Comparison of ENCODE assay signal across 8 cellular contexts in genomic region chr19:45972081-45972943, GRCh38. TPM values are rescaled to one million over a fixed set of nuclear protein-coding genes. Genes with fewer than 3 reads are reported as not detected.
DNase-seq lines count a peak whose midpoint lies in the region; ATAC-seq lines count a peak whose summit lies in the region.

No MANE protein-coding gene starts in this region.

- ATAC-seq in stimulated activated naive B cell treated with anti-CD40 and anti-IgM and Interleukin-4, amounts not matched to agents 10 μg/mL and 1 μg/mL and 100 μg/mL, for 72 hours (replicated peaks): peak; percentile 79 to 81
- ATAC-seq in GM19463 (IDR thresholded peaks at IDR 0.05; ENCODE audit: unreplicated experiment) (no peak), HG03457 (IDR thresholded peaks at IDR 0.05; ENCODE audit: unreplicated experiment) (no peak), HG03097 (IDR thresholded peaks at IDR 0.05; ENCODE audit: low FRiP score, unreplicated experiment) (no peak)

- no peak overlapping the region for H3K4me3 Mint-ChIP-seq in activated T-helper 1 cell treated with anti-CD3 and anti-CD28 coated beads, Interleukin-12 subunit alpha, Interleukin-12 subunit beta, Interleukin-2, Interleukin-4 antibody, amounts not matched to agents 30 ng/mL and 10 ng/mL and 1 ng/mL, durations not matched to agents 14 hours and 24 hours and 36 hours
- H3K4me3 Mint-ChIP-seq in stimulated activated naive B cell treated with anti-CD40 and anti-IgM and Interleukin-4, amounts not matched to agents 10 μg/mL and 1 μg/mL and 100 μg/mL, for 72 hours: peak overlapping the region in 1 of 2 donors; percentile 21

- no peaks in the 10 kb centered on the region for H3K36me3 Mint-ChIP-seq in activated T-helper 1 cell treated with anti-CD3 and anti-CD28 coated beads, Interleukin-12 subunit alpha, Interleukin-12 subunit beta, Interleukin-2, Interleukin-4 antibody, amounts not matched to agents 30 ng/mL and 10 ng/mL and 1 ng/mL, durations not matched to agents 14 hours and 24 hours and 36 hours (ENCODE audit: low read depth)
- H3K36me3 Mint-ChIP-seq in stimulated activated naive B cell treated with anti-CD40 and anti-IgM and Interleukin-4, amounts not matched to agents 10 μg/mL and 1 μg/mL and 100 μg/mL, for 72 hours: no peaks in the 10 kb centered on the region

- H3K4me1 Mint-ChIP-seq in activated T-helper 1 cell treated with anti-CD3 and anti-CD28 coated beads, Interleukin-12 subunit alpha, Interleukin-12 subunit beta, Interleukin-2, Interleukin-4 antibody, amounts not matched to agents 30 ng/mL and 10 ng/mL and 1 ng/mL, durations not matched to agents 14 hours and 24 hours and 36 hours (ENCODE audit: low read depth): peaks cover 16% of the 10 kb centered on the region
- H3K4me1 Mint-ChIP-seq in stimulated activated naive B cell treated with anti-CD40 and anti-IgM and Interleukin-4, amounts not matched to agents 10 μg/mL and 1 μg/mL and 100 μg/mL, for 72 hours: peaks cover 16 to 20% of the 10 kb centered on the region in 2 donors

- no peak overlapping the region for H3K27ac Mint-ChIP-seq in activated T-helper 1 cell treated with anti-CD3 and anti-CD28 coated beads, Interleukin-12 subunit alpha, Interleukin-12 subunit beta, Interleukin-2, Interleukin-4 antibody, amounts not matched to agents 30 ng/mL and 10 ng/mL and 1 ng/mL, durations not matched to agents 14 hours and 24 hours and 36 hours
- no peak overlapping the region for H3K27ac Mint-ChIP-seq in stimulated activated naive B cell treated with anti-CD40 and anti-IgM and Interleukin-4, amounts not matched to agents 10 μg/mL and 1 μg/mL and 100 μg/mL, for 72 hours

- H3K9me3 Mint-ChIP-seq in activated T-helper 1 cell treated with anti-CD3 and anti-CD28 coated beads, Interleukin-12 subunit alpha, Interleukin-12 subunit beta, Interleukin-2, Interleukin-4 antibody, amounts not matched to agents 30 ng/mL and 10 ng/mL and 1 ng/mL, durations not matched to agents 14 hours and 24 hours and 36 hours: no peaks in the 10 kb centered on the region
- no peaks in the 10 kb centered on the region for H3K9me3 Mint-ChIP-seq in stimulated activated naive B cell treated with anti-CD40 and anti-IgM and Interleukin-4, amounts not matched to agents 10 μg/mL and 1 μg/mL and 100 μg/mL, for 72 hours

- peak; percentile 19 to 25 for DNase-seq in Kasumi-1 (lab: John Stamatoyannopoulos, UW)
- peak; percentile 6 for DNase-seq in activated T-helper 1 cell treated with anti-CD3 and anti-CD28 coated beads, Interleukin-12 subunit alpha, Interleukin-12 subunit beta, Interleukin-2, Interleukin-4 antibody, amounts not matched to agents 30 ng/mL and 10 ng/mL and 1 ng/mL, durations not matched to agents 14 hours and 24 hours and 36 hours (ENCODE audit: low spot score)
- peak; percentile 14 for DNase-seq in stimulated activated naive B cell treated with anti-CD40 and anti-IgM and Interleukin-4, amounts not matched to agents 10 μg/mL and 1 μg/mL and 100 μg/mL, for 72 hours
- no peak for DNase-seq in KG1 (lab: John Stamatoyannopoulos, UW)

- intact Hi-C loops in activated T-helper 1 cell treated with anti-CD3 and anti-CD28 coated beads, Interleukin-12 subunit alpha, Interleukin-12 subunit beta, Interleukin-2, Interleukin-4 antibody, amounts not matched to agents 30 ng/mL and 10 ng/mL and 1 ng/mL, durations not matched to agents 14 hours and 24 hours and 36 hours (cut with micrococcal nuclease): no loop called here

- peak overlapping the region; percentile 14 for H3K4me3 ChIP-seq in iPS-11a (ENCODE audit: low read depth, low read length)

- H3K27me3 Mint-ChIP-seq in activated T-helper 1 cell treated with anti-CD3 and anti-CD28 coated beads, Interleukin-12 subunit alpha, Interleukin-12 subunit beta, Interleukin-2, Interleukin-4 antibody, amounts not matched to agents 30 ng/mL and 10 ng/mL and 1 ng/mL, durations not matched to agents 14 hours and 24 hours and 36 hours (ENCODE audit: insufficient read depth): peaks cover 62% of the 10 kb centered on the region
- peaks cover 79 to 91% of the 10 kb centered on the region in 2 donors for H3K27me3 Mint-ChIP-seq in stimulated activated naive B cell treated with anti-CD40 and anti-IgM and Interleukin-4, amounts not matched to agents 10 μg/mL and 1 μg/mL and 100 μg/mL, for 72 hours

RNA-seq across cellular contexts. Expression of gene NOVA2, which starts 1.4 kb away (rescaled TPM):
- total RNA-seq in activated T-helper 1 cell treated with anti-CD3 and anti-CD28 coated beads, Interleukin-12 subunit alpha, Interleukin-12 subunit beta, Interleukin-2, Interleukin-4 antibody, amounts not matched to agents 30 ng/mL and 10 ng/mL and 1 ng/mL, durations not matched to agents 14 hours and 24 hours and 36 hours: not detected in 2 replicates

RNA-seq across cellular contexts. Expression of gene CCDC61, which starts 23.0 kb away (rescaled TPM):
- total RNA-seq in activated T-helper 1 cell treated with anti-CD3 and anti-CD28 coated beads, Interleukin-12 subunit alpha, Interleukin-12 subunit beta, Interleukin-2, Interleukin-4 antibody, amounts not matched to agents 30 ng/mL and 10 ng/mL and 1 ng/mL, durations not matched to agents 14 hours and 24 hours and 36 hours: 24.0 and 24.1 TPM in 2 replicates

RNA-seq across cellular contexts. Expression of gene PGLYRP1, which starts 50.5 kb away (rescaled TPM):
- total RNA-seq in activated T-helper 1 cell treated with anti-CD3 and anti-CD28 coated beads, Interleukin-12 subunit alpha, Interleukin-12 subunit beta, Interleukin-2, Interleukin-4 antibody, amounts not matched to agents 30 ng/mL and 10 ng/mL and 1 ng/mL, durations not matched to agents 14 hours and 24 hours and 36 hours: not detected in 2 replicates

RNA-seq across cellular contexts. Expression of gene NANOS2, which starts 57.7 kb away (rescaled TPM):
- not detected in 2 replicates for total RNA-seq in activated T-helper 1 cell treated with anti-CD3 and anti-CD28 coated beads, Interleukin-12 subunit alpha, Interleukin-12 subunit beta, Interleukin-2, Interleukin-4 antibody, amounts not matched to agents 30 ng/mL and 10 ng/mL and 1 ng/mL, durations not matched to agents 14 hours and 24 hours and 36 hours

Comparison
In these comparisons a context has a peak if more than half of its experiments do, and no peak if none do; other contexts are left out.
1. ATAC-seq: peak in stimulated activated naive B cell treated with anti-CD40 and anti-IgM and Interleukin-4, amounts not matched to agents 10 μg/mL and 1 μg/mL and 100 μg/mL, for 72 hours (2 of 2); none in GM19463 (single experiment), HG03457 (single experiment) and HG03097 (single experiment).